ENCODE assay signal across 10 cellular contexts in the genomic region with DNA sequence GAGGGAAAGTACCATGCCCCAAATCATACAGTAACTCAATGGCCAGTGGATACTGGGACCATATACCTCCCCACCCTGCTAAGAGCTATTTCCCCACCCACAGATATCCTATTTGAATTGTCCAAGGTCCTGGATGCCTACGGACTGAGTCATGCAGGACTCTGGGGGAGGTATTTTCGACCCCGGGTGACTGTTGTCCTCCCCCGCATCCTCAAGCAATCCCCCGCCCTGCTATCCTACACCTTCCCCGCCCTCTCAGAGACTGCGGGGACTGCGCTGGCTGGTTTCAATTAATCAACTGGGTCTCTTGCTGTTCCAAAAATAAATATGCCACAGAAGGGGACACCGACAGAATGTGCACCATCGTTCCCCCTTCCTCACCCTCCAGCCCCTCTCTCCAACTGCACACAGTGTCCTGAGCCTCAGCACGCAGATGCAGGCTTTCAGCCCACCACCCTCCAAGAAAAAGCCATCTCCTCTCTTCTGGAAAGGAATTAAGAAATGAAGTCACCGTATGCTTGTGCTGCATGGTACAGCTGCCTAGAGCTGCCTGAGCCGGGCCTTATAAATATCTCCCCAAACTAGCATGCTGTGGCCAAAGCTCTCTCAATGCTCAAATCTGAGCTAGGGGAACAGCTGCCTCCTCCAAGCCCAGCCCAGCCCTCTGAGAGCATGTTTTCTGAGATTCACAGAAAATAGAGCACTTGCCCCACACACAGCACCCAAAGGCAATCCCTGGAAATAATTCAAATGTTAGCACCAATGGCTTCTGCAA. TPM values are rescaled to one million over a fixed set of nuclear protein-coding genes. Genes with fewer than 3 reads are reported as not detected.
DNase-seq lines count a peak whose midpoint lies in the region; ATAC-seq and TF ChIP-seq lines count a peak whose summit lies in the region.
"Had no signal": no experiment of that assay in that cellular context is flagged by ENCODE, and none has a peak within 500 bp of the region (broad histone marks: within the 10 kb centered on the region; RNA-seq: fewer than 3 reads in every experiment).

No MANE protein-coding gene starts in this region.

- no peaks in the 10 kb centered on the region for H4K20me1 ChIP-seq in PC-3 (ENCODE audit: low read length)

- peak; percentile 76 for ATAC-seq in PC-3
- ATAC-seq in GM21515 (IDR thresholded peaks at IDR 0.05; ENCODE audit: unreplicated experiment): no peak
- ATAC-seq: activated T-cell treated with anti-CD3 and anti-CD28 coated beads, Interleukin-2, amount 50 U/mL, for 4 hours had no signal

- no peaks in the 10 kb centered on the region for H3K9me3 Mint-ChIP-seq in nephron progenitor cell
- H3K9me3 Mint-ChIP-seq: activated T-cell treated with anti-CD3 and anti-CD28 coated beads, Interleukin-2, amount 50 U/mL, for 4 hours had no signal

- H3K4me3 Mint-ChIP-seq in nephron progenitor cell: peak overlapping the region; percentile 24
- H3K4me3 Mint-ChIP-seq: activated T-cell treated with anti-CD3 and anti-CD28 coated beads, Interleukin-2, amount 50 U/mL, for 4 hours had no signal

- peak overlapping the region; percentile 45 for H3K4me3 ChIP-seq in PC-3 (ENCODE audit: low read length)

- peak overlapping the region; percentile 49 for H3K27ac Mint-ChIP-seq in nephron progenitor cell

- H3K36me3 Mint-ChIP-seq in nephron progenitor cell (ENCODE audit: low read depth): no peaks in the 10 kb centered on the region

- CTCF ChIA-PET in PC-3 (lab: Charles Lee): interaction anchor here (0.6 to 2.3 kb wide), 5 partner anchors 15 to 79 kb away, joined by 3 to 14 read pairs (median 4); partner anchors contain the start of gene OXTR

- H3K9ac ChIP-seq in PC-3 (ENCODE audit: low read length): peak overlapping the region; percentile 58

- H3K27me3 Mint-ChIP-seq in nephron progenitor cell (ENCODE audit: low read depth, poor library complexity): peaks cover 8% of the 10 kb centered on the region

- no peaks in the 10 kb centered on the region for H3K27me3 ChIP-seq in PC-3 (ENCODE audit: low read length)

- peak overlapping the region; percentile 91 for H3K27ac ChIP-seq in PC-3 (ENCODE audit: low read length)

- peaks cover 40% of the 10 kb centered on the region for H3K4me1 Mint-ChIP-seq in nephron progenitor cell

- H3K9me2 ChIP-seq in PC-3 (replicated peaks; ENCODE audit: low read length): no peaks in the 10 kb centered on the region

- H3K79me2 ChIP-seq in PC-3 (ENCODE audit: low read length): no peaks in the 10 kb centered on the region

- DNase-seq in EH (ENCODE audit: low read depth) (peak; percentile 93), PC-3 (peak; percentile 98), fibroblast of gingiva (ENCODE audit: low read depth) (peak; percentile 57), nephron progenitor cell (peak; percentile 68), NCI-H2081 (lab: John Stamatoyannopoulos, UW) (no peak), NAMALWA (ENCODE audit: low spot score) (no peak), NOMO-1 treated with DMSO at 0.1 percent for 48 hours (lab: John Stamatoyannopoulos, UW; ENCODE audit: unreplicated experiment) (no peak)
- DNase-seq: activated T-cell treated with anti-CD3 and anti-CD28 coated beads, Interleukin-2, amount 50 U/mL, for 4 hours had no signal

- intact Hi-C loops in PC-3 (cut with micrococcal nuclease): loop anchor here (1.0 to 2.0 kb wide), 4 partner anchors 26 to 297 kb away; no protein-coding TSS in a partner anchor

- TF ChIP-seq CTCF in PC-3 (conservative IDR thresholded peaks at IDR 0.05; ENCODE audit: low read depth, low read length) (no peak), nephron progenitor cell (IDR thresholded peaks at IDR 0.05) (no peak)

- POLR2A ChIA-PET in PC-3 (lab: Charles Lee; ENCODE audit: unreplicated experiment): interaction anchor here (0.7 kb wide), 1 partner anchor 32 kb away, joined by 5 read pairs; no protein-coding TSS in a partner anchor

- H2AFZ ChIP-seq in PC-3 (ENCODE audit: low read length): peak overlapping the region; percentile 58

- peaks cover 51% of the 10 kb centered on the region for H3K4me1 ChIP-seq in PC-3 (ENCODE audit: insufficient read depth, low read length)

- no peaks in the 10 kb centered on the region for H3K9me3 ChIP-seq in PC-3 (ENCODE audit: low read length)

- no peaks in the 10 kb centered on the region for H3F3A ChIP-seq in PC-3 (ENCODE audit: low read length, unreplicated experiment)

- BruUV-seq in PC-3 (replicated peaks; lab: Mats Ljungman, UMichigan): no TSS peak

- no peaks in the 10 kb centered on the region for H3K36me3 ChIP-seq in PC-3 (ENCODE audit: low read depth, low read length)

- peak overlapping the region; percentile 73 for H3K4me2 ChIP-seq in PC-3 (ENCODE audit: low read length)

RNA-seq across cellular contexts. Expression of gene CAV3, which starts 8.2 kb away (rescaled TPM):
- not detected in 2 replicates for total RNA-seq in PC-3 (2014; rRNA removed)
- total RNA-seq: activated T-cell treated with anti-CD3 and anti-CD28 coated beads, Interleukin-2, amount 50 U/mL, for 4 hours; liver had no signal

RNA-seq across cellular contexts. Expression of gene OXTR, which starts 27.6 kb away (rescaled TPM):
- total RNA-seq in PC-3 (2014; rRNA removed): 21.5 and 23.1 TPM in 2 replicates

Comparison
In these comparisons a context has a peak if more than half of its experiments do, and no peak if none do; other contexts are left out.
1. DNase-seq: peak in EH (single experiment), PC-3 (single experiment), fibroblast of gingiva (single experiment) and nephron progenitor cell (single experiment); none in NCI-H2081 (0 of 2), NAMALWA (single experiment) and NOMO-1 treated with DMSO at 0.1 percent for 48 hours (single experiment).